ENCODE assay signal across 12 cellular contexts in genomic region chr10:113780681-113781250, GRCh38. TPM values are rescaled to one million over a fixed set of nuclear protein-coding genes. Genes with fewer than 3 reads are reported as not detected.
DNase-seq lines count a peak whose midpoint lies in the region; TF ChIP-seq lines count a peak whose summit lies in the region.
"Had no signal": no experiment of that assay in that cellular context is flagged by ENCODE, and none has a peak within 500 bp of the region (broad histone marks: within the 10 kb centered on the region; RNA-seq: fewer than 3 reads in every experiment).

No MANE protein-coding gene starts in this region.

- H3K27ac ChIP-seq in endodermal cell (ENCODE audit: low read depth, low read length) (no peak overlapping the region), colonic mucosa (no peak overlapping the region)
- H3K27ac ChIP-seq: PC-9 had no signal

- H3K4me3 Mint-ChIP-seq in endodermal cell = no peak overlapping the region
- H3K4me3 Mint-ChIP-seq in osteocyte (ENCODE audit: unreplicated experiment) = no peak overlapping the region

- H3K36me3 Mint-ChIP-seq in endodermal cell (ENCODE audit: low read depth) = no peaks in the 10 kb centered on the region
- no peaks in the 10 kb centered on the region for H3K36me3 Mint-ChIP-seq in osteocyte (ENCODE audit: unreplicated experiment)

- no peaks in the 10 kb centered on the region for H3K4me1 Mint-ChIP-seq in endodermal cell
- no peaks in the 10 kb centered on the region for H3K4me1 Mint-ChIP-seq in osteocyte (ENCODE audit: unreplicated experiment)

- H3K27me3 ChIP-seq in endodermal cell (ENCODE audit: control insufficient read depth, insufficient read depth, low read length, poor library complexity, severe bottlenecking) = no peaks in the 10 kb centered on the region
- no peaks in the 10 kb centered on the region for H3K27me3 ChIP-seq in colonic mucosa

- TF ChIP-seq CTCF in endodermal cell (conservative IDR thresholded peaks at IDR 0.05) (peak; percentile 48), osteocyte (IDR thresholded peaks at IDR 0.05) (peak; percentile 7), colonic mucosa (IDR thresholded peaks at IDR 0.05) (no peak)

- H3K27ac Mint-ChIP-seq in endodermal cell (no peak overlapping the region), osteocyte (ENCODE audit: unreplicated experiment) (no peak overlapping the region)

- H3K4me1 ChIP-seq in endodermal cell (ENCODE audit: control insufficient read depth, insufficient read depth, low read length) = peaks cover 2% of the 10 kb centered on the region
- no peaks in the 10 kb centered on the region for H3K4me1 ChIP-seq in colonic mucosa

- H3K4me3 ChIP-seq in endodermal cell (ENCODE audit: low read length) (no peak overlapping the region), colonic mucosa (no peak overlapping the region)
- H3K4me3 ChIP-seq: PC-9 had no signal

- no peaks in the 10 kb centered on the region for H3K9me3 ChIP-seq in endodermal cell (ENCODE audit: control insufficient read depth, low read length)
- no peaks in the 10 kb centered on the region for H3K9me3 ChIP-seq in colonic mucosa

- peaks cover 6% of the 10 kb centered on the region for H3K27me3 Mint-ChIP-seq in endodermal cell (ENCODE audit: insufficient read depth)
- H3K27me3 Mint-ChIP-seq in osteocyte (ENCODE audit: unreplicated experiment) = peaks cover 33% of the 10 kb centered on the region

- 94 to 96% methylated on average over 2 to 3 of the region's 3 CpGs for WGBS in endodermal cell (ENCODE audit: insufficient coverage in 1 of 2, insufficient read length in 1 of 2), 2 experiments

- DNase-seq in EL (peak; percentile 10), HuH-7 (ENCODE audit: low spot score) (peak; percentile 15), endodermal cell (no peak), osteocyte (ENCODE audit: extremely low spot score, unreplicated experiment) (no peak), colonic mucosa (no peak), epidermal melanocyte (ENCODE audit: insufficient read length, low spot score) (no peak), NCI-H1694 treated with DMSO at 0.1 percent for 48 hours (lab: John Stamatoyannopoulos, UW) (no peak)
- no peak for DNase-seq in activated CD4-positive, CD25-positive, alpha-beta regulatory T cell (lab: John Stamatoyannopoulos, UW)
- DNase-seq: NCI-H226, PC-9 had no signal

- intact Hi-C loops in colonic mucosa (cut with DNase I) = no loop called here

- H3K36me3 ChIP-seq in endodermal cell (ENCODE audit: control insufficient read depth, insufficient read depth, low read length) (no peaks in the 10 kb centered on the region), colonic mucosa (no peaks in the 10 kb centered on the region)

- H3K9ac ChIP-seq in endodermal cell (ENCODE audit: extremely low read depth, low read length, poor library complexity, severe bottlenecking) (no peak overlapping the region), colonic mucosa (ENCODE audit: low read depth in 2 of 2, low read length in 2 of 2) (no peak overlapping the region)

- H3K9me3 Mint-ChIP-seq in endodermal cell (no peaks in the 10 kb centered on the region), osteocyte (ENCODE audit: unreplicated experiment) (no peaks in the 10 kb centered on the region)

RNA-seq across cellular contexts. Expression of gene PLEKHS1, which starts 29.3 kb away (rescaled TPM):
- total RNA-seq in endodermal cell (not detected), osteocyte (0.11 TPM in 1 of 2 replicates, not detected in the other), colonic mucosa (10 to 100 TPM in 1 of 2 donors, under 1 TPM in 1; 0.84 to 13.3 TPM)
- not detected for polyA plus RNA-seq in endodermal cell (2013, experiment 1 of 2)
- polyA plus RNA-seq in endodermal cell (2013, experiment 2 of 2) = not detected
- total RNA-seq: HT1080, pulmonary artery endothelial cell had no signal

Comparison
In these comparisons a context has a peak if more than half of its experiments do, and no peak if none do; other contexts are left out.
1. DNase-seq: peak in EL (single experiment) and HuH-7 (single experiment); none in endodermal cell (single experiment), osteocyte (single experiment), activated CD4-positive, CD25-positive, alpha-beta regulatory T cell (0 of 4), colonic mucosa (single experiment), epidermal melanocyte (single experiment) and NCI-H1694 treated with DMSO at 0.1 percent for 48 hours (single experiment).